Comparison of ENCODE assay signal across 4 cellular contexts in genomic region chr14:19788150-19788549, GRCh38. TPM values are rescaled to one million over a fixed set of nuclear protein-coding genes. Genes with fewer than 3 reads are reported as not detected.
"Had no signal": no experiment of that assay in that cellular context is flagged by ENCODE, and none has a peak within 500 bp of the region (broad histone marks: within the 10 kb centered on the region; RNA-seq: fewer than 3 reads in every experiment).

No MANE protein-coding gene starts in this region.

RNA-seq across cellular contexts. Expression of gene OR4M1, which starts 14.8 kb away (rescaled TPM):
- total RNA-seq: LHCN-M2, M059J, MCF 10A, NCI-H460 had no signal

RNA-seq across cellular contexts. Expression of gene OR4N2, which starts 15.4 kb away (rescaled TPM):
- total RNA-seq: LHCN-M2, M059J, MCF 10A, NCI-H460 had no signal

RNA-seq across cellular contexts. Expression of gene OR4Q3, which starts 44.8 kb away (rescaled TPM):
- total RNA-seq: LHCN-M2, M059J, MCF 10A, NCI-H460 had no signal
